Comparison of ENCODE assay signal across 21 cellular contexts in genomic region chr18:79117380-79117779, GRCh38. TPM values are rescaled to one million over a fixed set of nuclear protein-coding genes. Genes with fewer than 3 reads are reported as not detected.
DNase-seq lines count a peak whose midpoint lies in the region; ATAC-seq and TF ChIP-seq lines count a peak whose summit lies in the region.
"Had no signal": no experiment of that assay in that cellular context is flagged by ENCODE, and none has a peak within 500 bp of the region (broad histone marks: within the 10 kb centered on the region; RNA-seq: fewer than 3 reads in every experiment).

No MANE protein-coding gene starts in this region.

- no peak overlapping the region for H3K18ac ChIP-seq in mesenchymal stem cell (ENCODE audit: low read depth in 1 of 2, low read length in 2 of 2)

- no peak overlapping the region for H2BK15ac ChIP-seq in mesenchymal stem cell (ENCODE audit: low read depth, poor library complexity, severe bottlenecking)

- CTCF ChIA-PET in HEK293 (lab: Yijun Ruan, JAX): no interaction called here

- no peak overlapping the region for H2BK12ac ChIP-seq in mesenchymal stem cell (ENCODE audit: low read length in 2 of 2)

- H3K4me2 ChIP-seq in mesenchymal stem cell (ENCODE audit: low read length, poor library complexity, severe bottlenecking): no peak overlapping the region
- H3K4me2 ChIP-seq: KMS-11, PC-9 had no signal

- no CpG with 5 or more reads among the region's 3 CpGs for WGBS in mesenchymal stem cell

- H3K79me2 ChIP-seq in ACC112 (ENCODE audit: control insufficient read depth, insufficient read depth, low read length, unreplicated experiment): no peaks in the 10 kb centered on the region

- H3K27ac ChIP-seq in ACC112 (ENCODE audit: low read depth, low read length) (peak overlapping the region; percentile 45; the same call in 1 of the 2 replicates), HEK293 (ENCODE audit: extremely low read depth, low read depth, low read length) (no peak overlapping the region), mesenchymal stem cell (ENCODE audit: low read length, poor library complexity, severe bottlenecking) (no peak overlapping the region), coronary artery (no peak overlapping the region)
- H3K27ac ChIP-seq: KMS-11, PC-9, RWPE1, SJCRH30 had no signal

- H2AFZ ChIP-seq in ACC112 (ENCODE audit: low read length, unreplicated experiment) (no peak overlapping the region), mesenchymal stem cell (ENCODE audit: low read depth, low read length) (no peak overlapping the region)
- H2AFZ ChIP-seq: PC-9 had no signal

- H4K8ac ChIP-seq in mesenchymal stem cell (ENCODE audit: low read length): no peak overlapping the region

- peaks cover 3% of the 10 kb centered on the region for H3K79me1 ChIP-seq in mesenchymal stem cell (replicated peaks; ENCODE audit: low read length, poor library complexity, severe bottlenecking)

- peaks cover 11% of the 10 kb centered on the region for H3K4me1 ChIP-seq in ACC112 (ENCODE audit: control insufficient read depth, insufficient read depth, low read length, unreplicated experiment)
- peaks cover 3% of the 10 kb centered on the region; the same call in 1 of the 2 replicates for H3K4me1 ChIP-seq in HEK293 (ENCODE audit: control insufficient read depth, insufficient read depth, low read length)
- no peaks in the 10 kb centered on the region for H3K4me1 ChIP-seq in mesenchymal stem cell (ENCODE audit: control insufficient read depth, insufficient read depth, low read depth, low read length)
- H3K4me1 ChIP-seq: HAP-1, SJCRH30 had no signal

- H2BK5ac ChIP-seq in mesenchymal stem cell (ENCODE audit: low read depth, low read length, poor library complexity, severe bottlenecking): no peak overlapping the region

- TF ChIP-seq CTCF in HEK293 (tag by site-specific recombination; IDR thresholded peaks at IDR 0.05) (no peak), fibroblast of mammary gland (conservative IDR thresholded peaks at IDR 0.05; ENCODE audit: control insufficient read depth, insufficient read depth, low read depth, low read length) (no peak), coronary artery (IDR thresholded peaks at IDR 0.05) (no peak)

- H3K27me3 ChIP-seq in ACC112 (ENCODE audit: insufficient read depth, low read length) (no peaks in the 10 kb centered on the region), mesenchymal stem cell (ENCODE audit: control insufficient read depth in 1 of 2, insufficient read depth in 1 of 2, low read length in 2 of 2) (no peaks in the 10 kb centered on the region)
- H3K27me3 ChIP-seq: SJCRH30 had no signal

- H4K91ac ChIP-seq in mesenchymal stem cell (ENCODE audit: low read length): no peak overlapping the region

- peak; percentile 68 for DNase-seq in fibroblast of mammary gland (ENCODE audit: low read depth)
- DNase-seq in mesenchymal stem cell: peak; percentile 13
- DNase-seq in coronary artery (ENCODE audit: low spot score): no peak
- DNase-seq in stimulated activated CD8-positive, alpha-beta memory T cell treated with anti-CD3 and anti-CD28 coated beads, Interleukin-4, amount 100 ng/mL, for 48 hours: no peak
- DNase-seq in activated T-cell treated with anti-CD3 and anti-CD28 coated beads for 4 hours: no peak
- DNase-seq: CD8-positive, alpha-beta memory T cell; DND-41; NCI-H1417; NCI-H187; NCI-H2107; NCI-H2227 treated with DMSO at 0.1 percent for 48 hours; NCI-H510A treated with DMSO at 0.1 percent for 48 hours; PC-9; SJCRH30 had no signal

- peak overlapping the region in 1 of 2 experiments; percentile 51 for H3K14ac ChIP-seq in mesenchymal stem cell (ENCODE audit: low read length in 2 of 2)

- H3K4me3 ChIP-seq in ACC112 (ENCODE audit: low read depth, low read length) (peak overlapping the region; percentile 40; the same call in 1 of the 2 replicates), HEK293 (ENCODE audit: low read depth, low read length) (no peak overlapping the region), fibroblast of mammary gland (ENCODE audit: control insufficient read depth, low read depth, low read length) (no peak overlapping the region), mesenchymal stem cell (ENCODE audit: insufficient read depth in 1 of 2, low read depth in 1 of 2, low read length in 2 of 2) (peak overlapping the region in 1 of 2 experiments; percentile 2), coronary artery (no peak overlapping the region)
- H3K4me3 ChIP-seq: HAP-1, PC-9, SJCRH30 had no signal

- no peak overlapping the region for H3K4ac ChIP-seq in mesenchymal stem cell (ENCODE audit: low read depth in 1 of 2, low read length in 2 of 2)

- H3K9me3 ChIP-seq in HEK293 (ENCODE audit: control insufficient read depth, insufficient read depth, low read depth, low read length) (no peaks in the 10 kb centered on the region), mesenchymal stem cell (ENCODE audit: control insufficient read depth, low read length) (no peaks in the 10 kb centered on the region)
- H3K9me3 ChIP-seq: HAP-1, SJCRH30 had no signal

- peaks cover 9% of the 10 kb centered on the region; the same call in 1 of the 2 replicates for H3K36me3 ChIP-seq in ACC112 (ENCODE audit: insufficient read depth, low read length)
- peaks cover 3 to 7% of the 10 kb centered on the region in 2 experiments for H3K36me3 ChIP-seq in HEK293 (ENCODE audit: control insufficient read depth in 2 of 2, insufficient read depth in 1 of 2, low read length in 2 of 2)
- peaks cover 6 to 15% of the 10 kb centered on the region in 2 experiments for H3K36me3 ChIP-seq in mesenchymal stem cell (ENCODE audit: control insufficient read depth in 1 of 2, insufficient read depth in 2 of 2, low read depth in 1 of 2, low read length in 2 of 2)
- H3K36me3 ChIP-seq: HAP-1, SJCRH30 had no signal

- no peak for ATAC-seq in HG03469 (IDR thresholded peaks at IDR 0.05; ENCODE audit: unreplicated experiment)
- ATAC-seq: HepG2 had no signal

- POLR2A ChIA-PET in HEK293 (lab: Yijun Ruan, JAX): no interaction called here

- no peak overlapping the region for H3K23ac ChIP-seq in mesenchymal stem cell (ENCODE audit: low read length in 2 of 2)

- no peak overlapping the region for H2BK120ac ChIP-seq in mesenchymal stem cell (ENCODE audit: low read depth, low read length)

- H3K9ac ChIP-seq in mesenchymal stem cell (ENCODE audit: low read length): no peak overlapping the region
- H3K9ac ChIP-seq: KMS-11 had no signal

- no peak overlapping the region for H2AK5ac ChIP-seq in mesenchymal stem cell (ENCODE audit: low read length, severe bottlenecking)

TF ChIP-seq in HEK293, 187 proteins besides CTCF, POLR2A, EP300 and RAD21:
- TF ChIP-seq ZBTB49 (tag by site-specific recombination; IDR thresholded peaks at IDR 0.05; ENCODE audit: low read depth) (no peak), EGR2 (tag by site-specific recombination; IDR thresholded peaks at IDR 0.05; ENCODE audit: low read depth) (peak; percentile 57), ZNF664 (tag by site-specific recombination; IDR thresholded peaks at IDR 0.05) (no peak), ZNF837 (tag by site-specific recombination; IDR thresholded peaks at IDR 0.05) (no peak), ZFHX2 (tag by site-specific recombination; conservative IDR thresholded peaks at IDR 0.05) (0 out of 2 replicates have a peak, but pooled peaks have one; percentile 35), ELK4 (IDR thresholded peaks at IDR 0.05; ENCODE audit: borderline replicate concordance, low read depth, low read length) (no peak), ZNF426 (tag by site-specific recombination; IDR thresholded peaks at IDR 0.05) (no peak)

RNA-seq across cellular contexts. Expression of gene ATP9B, which starts 48.2 kb away (rescaled TPM):
- 8.4 TPM for polyA plus RNA-seq in mesenchymal stem cell (2013, experiment 1 of 2)
- 8.0 TPM for polyA plus RNA-seq in mesenchymal stem cell (2013, experiment 2 of 2)

Comparison
In these comparisons a context has a peak if more than half of its experiments do, and no peak if none do; other contexts are left out.
1. DNase-seq: peak in fibroblast of mammary gland (single experiment) and mesenchymal stem cell (single experiment); none in coronary artery (single experiment), stimulated activated CD8-positive, alpha-beta memory T cell treated with anti-CD3 and anti-CD28 coated beads, Interleukin-4, amount 100 ng/mL, for 48 hours (single experiment) and activated T-cell treated with anti-CD3 and anti-CD28 coated beads for 4 hours (single experiment).